Comparison of ENCODE assay signal across 9 cellular contexts in genomic region chr6:159970659-159971063, GRCh38. TPM values are rescaled to one million over a fixed set of nuclear protein-coding genes. Genes with fewer than 3 reads are reported as not detected.
DNase-seq lines count a peak whose midpoint lies in the region; ATAC-seq, FAIRE-seq and TF ChIP-seq lines count a peak whose summit lies in the region.
"Had no signal": no experiment of that assay in that cellular context is flagged by ENCODE, and none has a peak within 500 bp of the region (broad histone marks: within the 10 kb centered on the region; RNA-seq: fewer than 3 reads in every experiment).

No MANE protein-coding gene starts in this region.

- no peak for DNase-seq in A549 (ENCODE audit: low read depth in 1 of 2, low spot score in 1 of 2)
- no peak for DNase-seq in astrocyte of the spinal cord (ENCODE audit: low read depth, low spot score)
- DNase-seq in NOMO-1 treated with dmso at 0.1 percent for 144 hours (lab: John Stamatoyannopoulos, UW; ENCODE audit: unreplicated experiment) = no peak
- DNase-seq in middle frontal gyrus (ENCODE audit: extremely low spot score, low spot score) = no peak
- no peak for DNase-seq in activated CD4-positive, CD25-positive, alpha-beta regulatory T cell treated with anti-CD3 and anti-CD28 coated beads, Interleukin-2, amount 50 U/mL, for 72 hours

- H3K4me1 ChIP-seq in A549 (peaks cover 25% of the 10 kb centered on the region), HEK293 (ENCODE audit: control insufficient read depth, insufficient read depth, low read length) (peaks cover 3% of the 10 kb centered on the region; the same call in 1 of the 2 replicates), mononuclear cell (ENCODE audit: insufficient read depth, low read length) (peaks cover 74% of the 10 kb centered on the region)

- ATAC-seq in A549 = no peak
- no peak for ATAC-seq in GM21447 (IDR thresholded peaks at IDR 0.05; ENCODE audit: unreplicated experiment)

- in situ Hi-C loops in astrocyte of the spinal cord (cut with HindIII; ENCODE audit: low sequenced_read_pairs) = no loop called here

- H3K36me3 ChIP-seq in HEK293 (ENCODE audit: control insufficient read depth in 2 of 2, insufficient read depth in 1 of 2, low read length in 2 of 2) = no peaks in the 10 kb centered on the region

- POLR2A ChIA-PET in A549 (lab: Yijun Ruan, JAX) = no interaction called here
- POLR2A ChIA-PET in HEK293 (lab: Yijun Ruan, JAX) = no interaction called here

- no peak for TF ChIP-seq EP300 in A549 (IDR thresholded peaks at IDR 0.05)

- 90% methylated on average over 18 of the region's 18 CpGs for WGBS in A549 (ENCODE audit: missing lambda C conversion rate)

- no peak for TF ChIP-seq RAD21 in A549 (conservative IDR thresholded peaks at IDR 0.05 in 1 of 2, IDR thresholded peaks at IDR 0.05 in 1 of 2)

- H3K9me3 ChIP-seq in A549 (no peaks in the 10 kb centered on the region), HEK293 (ENCODE audit: control insufficient read depth, insufficient read depth, low read depth, low read length) (no peaks in the 10 kb centered on the region), mononuclear cell (ENCODE audit: low read depth, low read length) (no peaks in the 10 kb centered on the region)

- no peak for FAIRE-seq in A549 (lab: Jason Lieb, UNC)
- FAIRE-seq: endometrium had no signal

- H3K27ac ChIP-seq in A549 (peak overlapping the region in 1 of 2 experiments; percentile 98; a peak in 1 of 6 replicates), HEK293 (ENCODE audit: extremely low read depth, low read depth, low read length) (no peak overlapping the region)

- TF ChIP-seq CTCF in A549 (IDR thresholded peaks at IDR 0.05) = no peak
- TF ChIP-seq CTCF in HEK293 (tag by site-specific recombination; IDR thresholded peaks at IDR 0.05) = no peak
- TF ChIP-seq CTCF in astrocyte of the spinal cord (IDR thresholded peaks at IDR 0.05; ENCODE audit: low read depth, low read length) = no peak

- H3K4me3 ChIP-seq in A549 (peak overlapping the region; percentile 71; the same call in 1 of the 3 replicates), HEK293 (ENCODE audit: low read depth, low read length) (peak overlapping the region; percentile 82), astrocyte of the spinal cord (ENCODE audit: low read depth, low read length) (peak overlapping the region; percentile 63), mononuclear cell (ENCODE audit: low read length) (peak overlapping the region; percentile 77)

- H3K27me3 ChIP-seq in mononuclear cell (ENCODE audit: insufficient read depth, low read length) = no peaks in the 10 kb centered on the region

- CTCF ChIA-PET in A549 (lab: Yijun Ruan, JAX) = no interaction called here
- CTCF ChIA-PET in HEK293 (lab: Yijun Ruan, JAX) = interaction anchor here (0.7 kb wide), 1 partner anchor 26 kb away, joined by 5 read pairs; no protein-coding TSS in a partner anchor

- H3K4me2 ChIP-seq in A549 = peak overlapping the region; percentile 86

- TF ChIP-seq POLR2A in A549 (IDR thresholded peaks at IDR 0.05; ENCODE audit: low read length) = no peak

TF ChIP-seq in A549, 52 proteins besides CTCF, POLR2A, EP300 and RAD21:
- TF ChIP-seq KDM5A (IDR thresholded peaks at IDR 0.05) = no peak
- TF ChIP-seq HOXB5 (CRISPR knock-in tag; IDR thresholded peaks at IDR 0.05) = no peak
- no peak for TF ChIP-seq HDAC2 (IDR thresholded peaks at IDR 0.05)
- TF ChIP-seq PHF8 (IDR thresholded peaks at IDR 0.05; ENCODE audit: borderline replicate concordance, low read depth) = no peak
- no peak for TF ChIP-seq CEBPB (IDR thresholded peaks at IDR 0.05)
- TF ChIP-seq NFE2L2 (conservative IDR thresholded peaks at IDR 0.05; ENCODE audit: low read length) = no peak
- no peak for TF ChIP-seq NR3C1 (IDR thresholded peaks at IDR 0.05)
- TF ChIP-seq NPAS2 (CRISPR knock-in tag; IDR thresholded peaks at IDR 0.05; ENCODE audit: borderline replicate concordance) = no peak
- no peak for TF ChIP-seq JUN (IDR thresholded peaks at IDR 0.05)
- no peak for TF ChIP-seq HOXA7 (CRISPR knock-in tag; IDR thresholded peaks at IDR 0.05)
- no peak for TF ChIP-seq RFX5 (IDR thresholded peaks at IDR 0.05)

TF ChIP-seq in HEK293, 187 proteins besides CTCF, POLR2A, EP300 and RAD21:
- TF ChIP-seq INSM2 (tag by site-specific recombination; IDR thresholded peaks at IDR 0.05) = no peak
- TF ChIP-seq HIC1 (tag by site-specific recombination; IDR thresholded peaks at IDR 0.05) = no peak
- no peak for TF ChIP-seq ZNF692 (tag by site-specific recombination; IDR thresholded peaks at IDR 0.05)

RNA-seq across cellular contexts. Expression of gene IGF2R, which starts 1.8 kb away (rescaled TPM):
- polyA plus RNA-seq in A549 (2011; rRNA removed) (17.6 and 25.6 TPM in 2 replicates), A549 (2017; fragmentation: RNase III; extraction: RNeasy Plus Mini Kit Qiagen cat#74134 plus additional on column Dnase treatment) (22.6 to 24.9 TPM (median 24.3 TPM) in 3 replicates)
- polyA plus RNA-seq in A549 (2012; cell fraction: cytosol; rRNA removed) = 7.9 and 9.3 TPM in 2 replicates
- polyA plus RNA-seq in A549 (2012; cell fraction: nucleus; rRNA removed) = 23.2 and 26.5 TPM in 2 replicates
- 60.7 and 108 TPM in 2 replicates for polyA minus RNA-seq in A549 (2011; rRNA and poly(A)+ RNA removed)
- 49.3 TPM for total RNA-seq in mononuclear cell
